15 cellular contexts compared by ENCODE assay signal in the genomic region with DNA sequence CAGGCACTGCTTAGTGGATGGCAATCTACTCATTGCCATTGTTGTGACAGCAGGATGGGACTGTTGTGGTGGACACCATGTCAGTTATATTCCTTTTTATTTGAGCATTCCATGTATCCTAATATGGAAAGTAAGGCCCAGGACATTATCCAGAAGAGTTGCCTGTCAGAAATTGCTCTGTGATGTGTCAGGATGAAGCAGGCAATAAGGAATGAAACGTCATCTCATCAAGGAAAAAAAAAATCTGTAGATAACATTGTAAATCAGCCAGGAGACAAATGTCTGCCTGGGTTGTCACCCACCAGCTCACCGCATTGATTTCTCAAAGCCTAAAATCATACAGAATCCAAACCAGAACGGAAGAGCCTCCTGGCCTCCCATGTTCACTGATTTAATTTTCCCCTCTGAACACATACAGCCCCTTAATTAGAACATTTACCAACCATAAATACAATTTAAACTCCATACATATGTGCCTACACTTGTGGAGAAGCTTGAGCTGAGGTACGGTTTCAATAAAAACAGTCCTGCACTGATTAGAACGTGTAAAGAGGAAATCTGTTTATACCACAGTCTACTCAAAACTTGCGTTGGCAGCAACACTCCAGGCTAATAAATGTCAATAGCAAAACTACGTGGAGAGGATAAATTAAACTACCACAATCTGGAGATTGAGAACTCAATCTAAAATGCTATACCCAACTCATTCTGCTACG.
A peak's percentile ranks its signal among the peaks of the same experiment; 100 is the strongest.
DNase-seq lines count a peak whose midpoint lies in the region; ATAC-seq and TF ChIP-seq lines count a peak whose summit lies in the region.
"Had no signal": no experiment of that assay in that cellular context is flagged by ENCODE, and none has a peak within 500 bp of the region (broad histone marks: within the 10 kb centered on the region; RNA-seq: fewer than 3 reads in every experiment).

No MANE protein-coding gene starts in this region.

- peak overlapping the region; percentile 47 for H3K4me2 ChIP-seq in osteoblast (ENCODE audit: insufficient read depth, low read length)
- H3K4me2 ChIP-seq: BLaER1 treated with 17β-estradiol and CSF1 and Interleukin-3, amounts not matched to agents 10 nM and 100 nM had no signal

- H3K27me3 ChIP-seq in osteoblast (ENCODE audit: insufficient read depth, low read length) (no peaks in the 10 kb centered on the region), esophagus squamous epithelium (peaks cover 0 to 41% (median 0%) of the 10 kb centered on the region in 4 donors), gastroesophageal sphincter (peaks cover 46% of the 10 kb centered on the region)
- H3K27me3 ChIP-seq: BLaER1 treated with 17β-estradiol and CSF1 and Interleukin-3, amounts not matched to agents 10 nM and 100 nM had no signal

- no peak for ATAC-seq in gastroesophageal sphincter
- ATAC-seq: GM12878 had no signal

- intact Hi-C loops in esophagus squamous epithelium (cut with DNase I), result no loop called here

- H3K4me3 ChIP-seq in osteoblast (ENCODE audit: insufficient read depth, low read length), result no peak overlapping the region
- H3K4me3 ChIP-seq in esophagus squamous epithelium, result no peak overlapping the region
- H3K4me3 ChIP-seq in gastroesophageal sphincter, result no peak overlapping the region
- H3K4me3 ChIP-seq: BLaER1 treated with 17β-estradiol and CSF1 and Interleukin-3, amounts not matched to agents 10 nM and 100 nM; GM12878; thyroid gland had no signal

- 76 to 77% methylated on average over 8 of the region's 8 CpGs for WGBS in esophagus squamous epithelium, 2 donors
- 58 to 61% methylated on average over 6 to 8 of the region's 8 CpGs for WGBS in gastroesophageal sphincter (ENCODE audit: low coverage in 1 of 2), 2 donors

- no peak for TF ChIP-seq CTCF in osteoblast (IDR thresholded peaks at IDR 0.05; ENCODE audit: extremely low read depth, low read depth, low read length)
- TF ChIP-seq CTCF in esophagus squamous epithelium (IDR thresholded peaks at IDR 0.05), result no peak
- no peak for TF ChIP-seq CTCF in gastroesophageal sphincter (IDR thresholded peaks at IDR 0.05)

- H3K4me1 ChIP-seq in osteoblast (ENCODE audit: insufficient read depth, low read length) (peaks cover 66% of the 10 kb centered on the region), esophagus squamous epithelium (peaks cover 0 to 16% (median 0%) of the 10 kb centered on the region in 3 donors), gastroesophageal sphincter (no peaks in the 10 kb centered on the region)
- H3K4me1 ChIP-seq: BLaER1 treated with 17β-estradiol and CSF1 and Interleukin-3, amounts not matched to agents 10 nM and 100 nM; thyroid gland had no signal

- H3K9me3 ChIP-seq in osteoblast (ENCODE audit: low read depth, low read length), result no peaks in the 10 kb centered on the region
- H3K9me3 ChIP-seq in esophagus squamous epithelium, result no peaks in the 10 kb centered on the region
- H3K9me3 ChIP-seq in gastroesophageal sphincter, result no peaks in the 10 kb centered on the region
- H3K9me3 ChIP-seq: thyroid gland had no signal

- no peaks in the 10 kb centered on the region for H4K20me1 ChIP-seq in osteoblast (ENCODE audit: insufficient read depth, low read length)
- H4K20me1 ChIP-seq: BLaER1 treated with 17β-estradiol and CSF1 and Interleukin-3, amounts not matched to agents 10 nM and 100 nM had no signal

- no peak for TF ChIP-seq EP300 in gastroesophageal sphincter (IDR thresholded peaks at IDR 0.05)

- no peaks in the 10 kb centered on the region for H3K79me2 ChIP-seq in osteoblast (ENCODE audit: insufficient read depth, low read length)

- peak overlapping the region; percentile 29 for H3K27ac ChIP-seq in epithelial cell of prostate
- peak overlapping the region; percentile 89 for H3K27ac ChIP-seq in osteoblast (ENCODE audit: low read depth, low read length)
- no peak overlapping the region for H3K27ac ChIP-seq in esophagus squamous epithelium
- no peak overlapping the region for H3K27ac ChIP-seq in gastroesophageal sphincter
- H3K27ac ChIP-seq: BLaER1 treated with 17β-estradiol and CSF1 and Interleukin-3, amounts not matched to agents 10 nM and 100 nM; thyroid gland had no signal

- H2AFZ ChIP-seq in osteoblast (ENCODE audit: low read length), result peak overlapping the region; percentile 16

- DNase-seq in ELR (ENCODE audit: low read depth), result peak; percentile 94
- peak; percentile 94 for DNase-seq in RKO (ENCODE audit: low spot score)
- no peak for DNase-seq in epithelial cell of prostate (ENCODE audit: low read depth, low spot score)
- peak; percentile 79 for DNase-seq in osteoblast (ENCODE audit: insufficient read length, low spot score, missing footprints)
- DNase-seq in esophagus squamous epithelium (lab: John Stamatoyannopoulos, UW), result no peak
- no peak for DNase-seq in activated CD4-positive, alpha-beta T cell treated with anti-CD3 and anti-CD28 coated beads for 48 hours
- no peak for DNase-seq in DMS53 (lab: John Stamatoyannopoulos, UW)
- DNase-seq: activated naive CD4-positive, alpha-beta T cell treated with anti-CD3 and anti-CD28 coated beads, Interleukin-2, amount 50 U/mL, for 16 hours; DMS79; NCI-H1417; NCI-H510A; thyroid gland had no signal

- TF ChIP-seq POLR2A in esophagus squamous epithelium (IDR thresholded peaks at IDR 0.05) (no peak), gastroesophageal sphincter (IDR thresholded peaks at IDR 0.05) (no peak)

- H3K36me3 ChIP-seq in osteoblast (ENCODE audit: insufficient read depth, low read length) (no peaks in the 10 kb centered on the region), esophagus squamous epithelium (no peaks in the 10 kb centered on the region), gastroesophageal sphincter (no peaks in the 10 kb centered on the region)
- H3K36me3 ChIP-seq: BLaER1 treated with 17β-estradiol and CSF1 and Interleukin-3, amounts not matched to agents 10 nM and 100 nM; thyroid gland had no signal

Comparison
In these comparisons a context has a peak if more than half of its experiments do, and no peak if none do; other contexts are left out.
1. DNase-seq: peak in ELR (single experiment), RKO (single experiment) and osteoblast (single experiment); none in epithelial cell of prostate (single experiment), esophagus squamous epithelium (single experiment), activated CD4-positive, alpha-beta T cell treated with anti-CD3 and anti-CD28 coated beads for 48 hours (single experiment) and DMS53 (single experiment).
2. H3K27ac ChIP-seq: peak in epithelial cell of prostate (single experiment) and osteoblast (single experiment); none in esophagus squamous epithelium (0 of 4) and gastroesophageal sphincter (0 of 4).